Comparison of ENCODE assay signal across 18 cellular contexts in the genomic region with DNA sequence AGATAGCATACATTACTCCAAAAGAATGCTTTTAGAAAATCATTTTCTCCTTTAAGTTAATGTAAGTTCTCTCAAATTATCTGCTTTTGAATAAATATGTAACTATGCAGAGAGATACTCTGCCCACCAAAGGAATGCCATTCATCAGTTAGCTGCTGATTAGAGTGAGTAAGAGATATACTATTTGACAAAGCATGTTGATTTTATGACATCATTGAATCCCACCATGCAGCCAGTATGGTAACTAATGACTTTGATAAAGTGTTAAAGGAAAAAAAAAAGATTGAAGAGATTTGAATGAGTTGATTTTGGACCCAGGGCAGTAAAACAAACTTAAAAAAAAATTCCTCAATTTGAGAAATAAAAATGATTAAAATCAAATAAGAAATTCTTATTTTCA.
DNase-seq lines count a peak whose midpoint lies in the region; ATAC-seq and TF ChIP-seq lines count a peak whose summit lies in the region.
"Had no signal": no experiment of that assay in that cellular context is flagged by ENCODE, and none has a peak within 500 bp of the region (broad histone marks: within the 10 kb centered on the region; RNA-seq: fewer than 3 reads in every experiment).

No MANE protein-coding gene starts in this region.

- no peak overlapping the region for H4K91ac ChIP-seq in IMR-90 (ENCODE audit: insufficient read depth, low read depth, low read length)

- no peak overlapping the region for H2BK15ac ChIP-seq in IMR-90 (ENCODE audit: low read depth, low read length)

- H3K4me3 ChIP-seq in IMR-90 (ENCODE audit: insufficient read depth, low read depth, low read length) = no peak overlapping the region
- no peak overlapping the region for H3K4me3 ChIP-seq in vagina
- H3K4me3 ChIP-seq: adrenal gland, esophagus muscularis mucosa had no signal

- no peaks in the 10 kb centered on the region for H3K4me1 ChIP-seq in IMR-90 (ENCODE audit: control insufficient read depth, insufficient read depth, low read length)
- no peaks in the 10 kb centered on the region for H3K4me1 ChIP-seq in vagina
- H3K4me1 ChIP-seq: adrenal gland, esophagus muscularis mucosa, parathyroid adenoma had no signal

- H3K4me1 Mint-ChIP-seq in activated T-helper 1 cell treated with anti-CD3 and anti-CD28 coated beads, Interleukin-12 subunit alpha, Interleukin-12 subunit beta, Interleukin-2, Interleukin-4 antibody, amounts not matched to agents 30 ng/mL and 10 ng/mL and 1 ng/mL, durations not matched to agents 14 hours and 24 hours and 36 hours (ENCODE audit: low read depth) = no peaks in the 10 kb centered on the region

- no peak overlapping the region for H3K4me2 ChIP-seq in IMR-90 (ENCODE audit: low read depth, low read length)

- intact Hi-C loops in IMR-90 (cut with micrococcal nuclease) = no loop called here
- intact Hi-C loops in activated T-helper 1 cell treated with anti-CD3 and anti-CD28 coated beads, Interleukin-12 subunit alpha, Interleukin-12 subunit beta, Interleukin-2, Interleukin-4 antibody, amounts not matched to agents 30 ng/mL and 10 ng/mL and 1 ng/mL, durations not matched to agents 14 hours and 24 hours and 36 hours (cut with micrococcal nuclease) = no loop called here
- intact Hi-C loops in vagina (cut with DNase I) = no loop called here

- H3K9ac ChIP-seq in IMR-90 (ENCODE audit: low read depth, low read length) = no peak overlapping the region
- H3K9ac ChIP-seq: parathyroid adenoma had no signal

- no peak overlapping the region for H2AK9ac ChIP-seq in IMR-90 (replicated peaks; ENCODE audit: low read depth, low read length, poor library complexity)

- no peak overlapping the region for H3K4me3 Mint-ChIP-seq in activated T-helper 1 cell treated with anti-CD3 and anti-CD28 coated beads, Interleukin-12 subunit alpha, Interleukin-12 subunit beta, Interleukin-2, Interleukin-4 antibody, amounts not matched to agents 30 ng/mL and 10 ng/mL and 1 ng/mL, durations not matched to agents 14 hours and 24 hours and 36 hours
- H3K4me3 Mint-ChIP-seq: activated CD8-positive, alpha-beta T cell treated with anti-CD3 and anti-CD28 coated beads for 36 hours; dendritic cell treated with granulocyte-macrophage colony-stimulating factor and Interleukin-4, amounts not matched to agents 40 ng/mL and 50 ng/mL, for 4 days had no signal

- no peak overlapping the region for H2BK5ac ChIP-seq in IMR-90 (ENCODE audit: low read depth, low read length, poor library complexity, severe bottlenecking)

- CTCF ChIA-PET in IMR-90 (lab: Yijun Ruan, JAX) = no interaction called here

- H3K23ac ChIP-seq in IMR-90 (ENCODE audit: low read depth, low read length) = no peak overlapping the region

- H2BK120ac ChIP-seq in IMR-90 (ENCODE audit: low read depth, low read length) = no peak overlapping the region

- H3K9me3 ChIP-seq in IMR-90 (ENCODE audit: control insufficient read depth, insufficient read depth, low read length) (no peaks in the 10 kb centered on the region), vagina (no peaks in the 10 kb centered on the region)
- H3K9me3 ChIP-seq: esophagus muscularis mucosa had no signal

- H4K20me1 ChIP-seq in IMR-90 (ENCODE audit: insufficient read depth, low read length) = no peaks in the 10 kb centered on the region

- DNase-seq in AG08396 (ENCODE audit: low spot score) (peak; percentile 5), IMR-90 (peak; percentile 21), amniotic epithelial cell (ENCODE audit: low read depth) (peak; percentile 52), iris pigment epithelial cell (ENCODE audit: low read depth) (peak; percentile 44), midbrain (lab: John Stamatoyannopoulos, UW) (no peak), vagina (ENCODE audit: extremely low spot score in 2 of 2) (no peak)
- no peak for DNase-seq in activated T-helper 1 cell treated with anti-CD3 and anti-CD28 coated beads, Interleukin-12 subunit alpha, Interleukin-12 subunit beta, Interleukin-2, Interleukin-4 antibody, amounts not matched to agents 30 ng/mL and 10 ng/mL and 1 ng/mL, durations not matched to agents 14 hours and 24 hours and 36 hours (ENCODE audit: low spot score)
- DNase-seq: activated CD8-positive, alpha-beta T cell treated with anti-CD3 and anti-CD28 coated beads for 36 hours; adrenal gland; COR-L47; left colon; NCI-H1694; NCI-H446 treated with DMSO at 0.1 percent for 48 hours; stimulated activated naive CD4-positive, alpha-beta T cell had no signal

- H3K36me3 ChIP-seq in IMR-90 (ENCODE audit: control insufficient read depth, insufficient read depth, low read length) (no peaks in the 10 kb centered on the region), vagina (no peaks in the 10 kb centered on the region)
- H3K36me3 ChIP-seq: adrenal gland, esophagus muscularis mucosa had no signal

- H3K9me3 Mint-ChIP-seq in activated T-helper 1 cell treated with anti-CD3 and anti-CD28 coated beads, Interleukin-12 subunit alpha, Interleukin-12 subunit beta, Interleukin-2, Interleukin-4 antibody, amounts not matched to agents 30 ng/mL and 10 ng/mL and 1 ng/mL, durations not matched to agents 14 hours and 24 hours and 36 hours = no peaks in the 10 kb centered on the region

- H3K56ac ChIP-seq in IMR-90 (ENCODE audit: extremely low read depth, insufficient read depth, low read length) = no peak overlapping the region

- H4K5ac ChIP-seq in IMR-90 (ENCODE audit: low read depth, low read length) = no peak overlapping the region

- no peak overlapping the region for H3K27ac Mint-ChIP-seq in activated T-helper 1 cell treated with anti-CD3 and anti-CD28 coated beads, Interleukin-12 subunit alpha, Interleukin-12 subunit beta, Interleukin-2, Interleukin-4 antibody, amounts not matched to agents 30 ng/mL and 10 ng/mL and 1 ng/mL, durations not matched to agents 14 hours and 24 hours and 36 hours
- H3K27ac Mint-ChIP-seq: activated CD8-positive, alpha-beta T cell treated with anti-CD3 and anti-CD28 coated beads for 36 hours; dendritic cell treated with granulocyte-macrophage colony-stimulating factor and Interleukin-4, amounts not matched to agents 40 ng/mL and 50 ng/mL, for 4 days had no signal

- no peak overlapping the region for H4K8ac ChIP-seq in IMR-90 (ENCODE audit: low read depth in 2 of 2, low read length in 2 of 2)

- H3K27ac ChIP-seq in IMR-90 (ENCODE audit: insufficient read depth, low read length) (no peak overlapping the region), vagina (no peak overlapping the region)
- H3K27ac ChIP-seq: adrenal gland, esophagus muscularis mucosa, parathyroid adenoma had no signal

- H3K14ac ChIP-seq in IMR-90 (replicated peaks; ENCODE audit: low read depth, low read length) = no peak overlapping the region

- no peak overlapping the region for H2AK5ac ChIP-seq in IMR-90 (ENCODE audit: low read depth, low read length)

- no peaks in the 10 kb centered on the region for H3K36me3 Mint-ChIP-seq in activated T-helper 1 cell treated with anti-CD3 and anti-CD28 coated beads, Interleukin-12 subunit alpha, Interleukin-12 subunit beta, Interleukin-2, Interleukin-4 antibody, amounts not matched to agents 30 ng/mL and 10 ng/mL and 1 ng/mL, durations not matched to agents 14 hours and 24 hours and 36 hours (ENCODE audit: low read depth)

- TF ChIP-seq CTCF in IMR-90 (conservative IDR thresholded peaks at IDR 0.05; ENCODE audit: low read depth, low read length) (no peak), vagina (IDR thresholded peaks at IDR 0.05) (no peak)

- POLR2A ChIA-PET in IMR-90 (lab: Charles Lee; ENCODE audit: unreplicated experiment) = no interaction called here

- TF ChIP-seq POLR2A in IMR-90 (IDR thresholded peaks at IDR 0.05; ENCODE audit: low read depth, low read length) = no peak
- no peak for TF ChIP-seq POLR2A in vagina (IDR thresholded peaks at IDR 0.05)

- H3K9me1 ChIP-seq in IMR-90 (ENCODE audit: insufficient read depth, low read length) = no peaks in the 10 kb centered on the region

- dilution Hi-C loops in IMR-90 (cut with HindIII; ENCODE audit: low sequenced_read_pairs, unreplicated experiment) = no loop called here

- in situ Hi-C loops in IMR-90 (cut with MboI; ENCODE audit: low sequenced_read_pairs) = no loop called here

- no peak overlapping the region for H2BK20ac ChIP-seq in IMR-90 (ENCODE audit: low read depth, low read length)

- no peak overlapping the region for H3K4ac ChIP-seq in IMR-90 (ENCODE audit: low read depth, low read length)

- no peak overlapping the region for H3K18ac ChIP-seq in IMR-90 (ENCODE audit: low read depth, low read length)

- no peak overlapping the region for H2AFZ ChIP-seq in IMR-90 (replicated peaks; ENCODE audit: low read length, poor library complexity)
- H2AFZ ChIP-seq: parathyroid adenoma had no signal

- ATAC-seq in IMR-90 (ENCODE audit: low read depth) (peak; percentile 46; the same call in 1 of the 2 replicates), GM21717 (IDR thresholded peaks at IDR 0.05; ENCODE audit: unreplicated experiment) (no peak)
- ATAC-seq: activated CD8-positive, alpha-beta T cell treated with anti-CD3 and anti-CD28 coated beads for 36 hours; left colon had no signal

- H3K79me1 ChIP-seq in IMR-90 (ENCODE audit: low read depth in 1 of 2, low read length in 2 of 2) = no peaks in the 10 kb centered on the region

- H3K27me3 Mint-ChIP-seq in activated T-helper 1 cell treated with anti-CD3 and anti-CD28 coated beads, Interleukin-12 subunit alpha, Interleukin-12 subunit beta, Interleukin-2, Interleukin-4 antibody, amounts not matched to agents 30 ng/mL and 10 ng/mL and 1 ng/mL, durations not matched to agents 14 hours and 24 hours and 36 hours (ENCODE audit: insufficient read depth) = no peaks in the 10 kb centered on the region
- H3K27me3 Mint-ChIP-seq: activated CD8-positive, alpha-beta T cell treated with anti-CD3 and anti-CD28 coated beads for 36 hours; dendritic cell treated with granulocyte-macrophage colony-stimulating factor and Interleukin-4, amounts not matched to agents 40 ng/mL and 50 ng/mL, for 4 days had no signal

- H3K27me3 ChIP-seq in IMR-90 (ENCODE audit: control insufficient read depth, insufficient read depth, low read length) (no peaks in the 10 kb centered on the region), vagina (no peaks in the 10 kb centered on the region)
- H3K27me3 ChIP-seq: adrenal gland, esophagus muscularis mucosa had no signal

- no TSS peak for BruUV-seq in IMR-90 (replicated peaks; lab: Mats Ljungman, UMichigan)

- TF ChIP-seq RAD21 in IMR-90 (IDR thresholded peaks at IDR 0.05; ENCODE audit: low read length) = no peak

TF ChIP-seq in IMR-90, 13 proteins besides CTCF, POLR2A, EP300 and RAD21 (continues in another document):
- no peak for TF ChIP-seq MAFK (IDR thresholded peaks at IDR 0.05; ENCODE audit: low read depth, low read length)
- TF ChIP-seq MXI1 (IDR thresholded peaks at IDR 0.05; ENCODE audit: borderline replicate concordance, low read depth, low read length) = no peak
- TF ChIP-seq, protein P1, sequence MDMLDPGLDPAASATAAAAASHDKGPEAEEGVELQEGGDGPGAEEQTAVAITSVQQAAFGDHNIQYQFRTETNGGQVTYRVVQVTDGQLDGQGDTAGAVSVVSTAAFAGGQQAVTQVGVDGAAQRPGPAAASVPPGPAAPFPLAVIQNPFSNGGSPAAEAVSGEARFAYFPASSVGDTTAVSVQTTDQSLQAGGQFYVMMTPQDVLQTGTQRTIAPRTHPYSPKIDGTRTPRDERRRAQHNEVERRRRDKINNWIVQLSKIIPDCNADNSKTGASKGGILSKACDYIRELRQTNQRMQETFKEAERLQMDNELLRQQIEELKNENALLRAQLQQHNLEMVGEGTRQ (IDR thresholded peaks at IDR 0.05; ENCODE audit: low read depth, low read length) = no peak
- no peak for TF ChIP-seq RFX5 (IDR thresholded peaks at IDR 0.05; ENCODE audit: low read depth, low read length)

Comparison
In these comparisons a context has a peak if more than half of its experiments do, and no peak if none do; other contexts are left out.
1. DNase-seq: peak in AG08396 (single experiment), IMR-90 (single experiment), amniotic epithelial cell (single experiment) and iris pigment epithelial cell (single experiment); none in activated T-helper 1 cell treated with anti-CD3 and anti-CD28 coated beads, Interleukin-12 subunit alpha, Interleukin-12 subunit beta, Interleukin-2, Interleukin-4 antibody, amounts not matched to agents 30 ng/mL and 10 ng/mL and 1 ng/mL, durations not matched to agents 14 hours and 24 hours and 36 hours (single experiment), midbrain (single experiment) and vagina (0 of 2).